Comparison of ENCODE assay signal across 24 cellular contexts in the genomic region with DNA sequence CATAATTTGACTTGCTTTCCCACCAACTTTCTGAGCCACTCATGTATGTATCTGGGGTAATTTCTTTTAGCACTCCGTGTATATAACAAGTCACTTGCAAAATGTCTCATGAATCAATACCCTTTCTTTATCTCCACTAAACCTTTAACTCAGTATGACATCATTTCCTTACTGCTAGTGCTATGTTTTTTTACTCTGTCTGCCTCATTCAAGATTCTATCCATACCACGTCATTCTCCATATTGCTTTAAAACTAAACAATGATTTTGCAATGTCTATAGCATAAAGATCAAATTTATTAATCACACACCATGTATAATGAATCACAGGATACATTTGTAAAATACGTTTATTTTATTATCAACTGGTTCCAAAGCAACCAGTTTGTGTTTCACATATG.
A peak's percentile ranks its signal among the peaks of the same experiment; 100 is the strongest.
DNase-seq lines count a peak whose midpoint lies in the region; ATAC-seq and TF ChIP-seq lines count a peak whose summit lies in the region.
"Had no signal": no experiment of that assay in that cellular context is flagged by ENCODE, and none has a peak within 500 bp of the region (broad histone marks: within the 10 kb centered on the region; RNA-seq: fewer than 3 reads in every experiment).

No MANE protein-coding gene starts in this region.

- H3K4me1 ChIP-seq in HEK293 (ENCODE audit: control insufficient read depth, insufficient read depth, low read length) (no peaks in the 10 kb centered on the region), adipocyte (ENCODE audit: control insufficient read depth, insufficient read depth, low read length) (no peaks in the 10 kb centered on the region), smooth muscle cell (ENCODE audit: low read depth) (no peaks in the 10 kb centered on the region)
- H3K4me1 ChIP-seq: gastroesophageal sphincter, prostate gland had no signal

- H4K20me1 ChIP-seq in smooth muscle cell (ENCODE audit: low read depth): no peaks in the 10 kb centered on the region

- DNase-seq in adipocyte (ENCODE audit: low read depth) (peak; percentile 11), smooth muscle cell (lab: John Stamatoyannopoulos, UW; ENCODE audit: unreplicated experiment) (no peak), SW 1271 (lab: John Stamatoyannopoulos, UW) (no peak)
- DNase-seq in stimulated activated CD8-positive, alpha-beta memory T cell treated with anti-CD3 and anti-CD28 coated beads, Interleukin-4, amount 100 ng/mL, for 48 hours: no peak
- DNase-seq: activated CD4-positive, alpha-beta T cell treated with anti-CD3 and anti-CD28 coated beads, Interleukin-2, amount 50 U/mL, for 4 hours; activated naive CD4-positive, alpha-beta T cell; activated naive CD8-positive, alpha-beta T cell treated with anti-CD3 and anti-CD28 coated beads, Interleukin-2, amount 50 U/mL, for 24 hours; GDM1; hippocampal formation; left cardiac atrium; NCI-H1048; NCI-H1694; NCI-H510A treated with DMSO at 0.1 percent for 48 hours; occipital lobe; T-helper 17 cell had no signal

- no peaks in the 10 kb centered on the region for H3F3A ChIP-seq in smooth muscle cell (ENCODE audit: low read depth)

- no peak overlapping the region for H3K4me2 ChIP-seq in smooth muscle cell
- H3K4me2 ChIP-seq: GM23338 had no signal

- CTCF ChIA-PET in HEK293 (lab: Yijun Ruan, JAX): no interaction called here

- no peaks in the 10 kb centered on the region for H3K36me3 ChIP-seq in HEK293 (ENCODE audit: control insufficient read depth in 2 of 2, insufficient read depth in 1 of 2, low read length in 2 of 2)
- H3K36me3 ChIP-seq in adipocyte (ENCODE audit: control insufficient read depth, insufficient read depth, low read length, severe bottlenecking): no peaks in the 10 kb centered on the region
- H3K36me3 ChIP-seq in smooth muscle cell (ENCODE audit: low read depth): no peaks in the 10 kb centered on the region
- H3K36me3 ChIP-seq: gastroesophageal sphincter, prostate gland had no signal

- WGBS in smooth muscle cell (ENCODE audit: low lambda C conversion rate): 48% methylated on average over 3 of the region's 3 CpGs

- no peaks in the 10 kb centered on the region for H3K79me2 ChIP-seq in smooth muscle cell (ENCODE audit: low read depth)

- POLR2A ChIA-PET in HEK293 (lab: Yijun Ruan, JAX): no interaction called here

- H3K27me3 ChIP-seq in adipocyte (replicated peaks; ENCODE audit: control insufficient read depth, insufficient read depth, low read length) (no peaks in the 10 kb centered on the region), smooth muscle cell (ENCODE audit: low read depth) (no peaks in the 10 kb centered on the region)
- H3K27me3 ChIP-seq: gastroesophageal sphincter had no signal

- H3K4me3 ChIP-seq in HEK293 (ENCODE audit: low read depth, low read length) (no peak overlapping the region), adipocyte (ENCODE audit: low read length) (no peak overlapping the region), smooth muscle cell (no peak overlapping the region)
- H3K4me3 ChIP-seq: gastroesophageal sphincter, GM23338, prostate gland had no signal

- TF ChIP-seq CTCF in HEK293 (tag by site-specific recombination; IDR thresholded peaks at IDR 0.05) (no peak), smooth muscle cell (IDR thresholded peaks at IDR 0.05; ENCODE audit: borderline replicate concordance, insufficient read depth, poor library complexity, severe bottlenecking) (no peak)

- H3K9ac ChIP-seq in adipocyte (ENCODE audit: low read length): no peak overlapping the region
- no peak overlapping the region for H3K9ac ChIP-seq in smooth muscle cell (ENCODE audit: low read depth)

- peak; percentile 38 for ATAC-seq in esophagus mucosa
- ATAC-seq in GM18858 (IDR thresholded peaks at IDR 0.05; ENCODE audit: unreplicated experiment): no peak
- ATAC-seq: activated naive CD8-positive, alpha-beta T cell treated with anti-CD3 and anti-CD28 coated beads, Interleukin-2, amount 50 U/mL, for 24 hours; gastroesophageal sphincter; GM23338; left cardiac atrium; natural killer cell treated with Interleukin-12 subunit alpha and Interleukin-12 subunit beta and Interleukin-15 and Interleukin-18, amount 100 ng/mL, for 72 hours; sciatic nerve; stimulated activated memory B cell treated with anti-CD40 and anti-IgM and Interleukin-4, amounts not matched to agents 10 μg/mL and 1 μg/mL and 100 μg/mL, for 72 hours; T-helper 17 cell had no signal

- H3K27ac ChIP-seq in HEK293 (ENCODE audit: extremely low read depth, low read depth, low read length) (no peak overlapping the region), smooth muscle cell (ENCODE audit: low read depth) (no peak overlapping the region)
- H3K27ac ChIP-seq: gastroesophageal sphincter, prostate gland had no signal

- peak overlapping the region; percentile 18 for H2AFZ ChIP-seq in smooth muscle cell (ENCODE audit: low read depth)
- H2AFZ ChIP-seq: GM23338 had no signal

- H3K9me3 ChIP-seq in HEK293 (ENCODE audit: control insufficient read depth, insufficient read depth, low read depth, low read length): no peaks in the 10 kb centered on the region
- no peaks in the 10 kb centered on the region for H3K9me3 ChIP-seq in adipocyte (ENCODE audit: control insufficient read depth, low read length)
- no peaks in the 10 kb centered on the region for H3K9me3 ChIP-seq in smooth muscle cell (replicated peaks; ENCODE audit: low read depth)
- H3K9me3 ChIP-seq: gastroesophageal sphincter, prostate gland had no signal

TF ChIP-seq in HEK293, 187 proteins besides CTCF, POLR2A, EP300 and RAD21:
- TF ChIP-seq, protein P1, sequence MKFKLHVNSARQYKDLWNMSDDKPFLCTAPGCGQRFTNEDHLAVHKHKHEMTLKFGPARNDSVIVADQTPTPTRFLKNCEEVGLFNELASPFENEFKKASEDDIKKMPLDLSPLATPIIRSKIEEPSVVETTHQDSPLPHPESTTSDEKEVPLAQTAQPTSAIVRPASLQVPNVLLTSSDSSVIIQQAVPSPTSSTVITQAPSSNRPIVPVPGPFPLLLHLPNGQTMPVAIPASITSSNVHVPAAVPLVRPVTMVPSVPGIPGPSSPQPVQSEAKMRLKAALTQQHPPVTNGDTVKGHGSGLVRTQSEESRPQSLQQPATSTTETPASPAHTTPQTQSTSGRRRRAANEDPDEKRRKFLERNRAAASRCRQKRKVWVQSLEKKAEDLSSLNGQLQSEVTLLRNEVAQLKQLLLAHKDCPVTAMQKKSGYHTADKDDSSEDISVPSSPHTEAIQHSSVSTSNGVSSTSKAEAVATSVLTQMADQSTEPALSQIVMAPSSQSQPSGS (tag by site-specific recombination; IDR thresholded peaks at IDR 0.05; ENCODE audit: low read depth): peak; percentile 82
- TF ChIP-seq ZNF629 (tag by site-specific recombination; IDR thresholded peaks at IDR 0.05): 0 out of 2 replicates have a peak, but pooled peaks have one; percentile 29
- TF ChIP-seq, protein P2, sequence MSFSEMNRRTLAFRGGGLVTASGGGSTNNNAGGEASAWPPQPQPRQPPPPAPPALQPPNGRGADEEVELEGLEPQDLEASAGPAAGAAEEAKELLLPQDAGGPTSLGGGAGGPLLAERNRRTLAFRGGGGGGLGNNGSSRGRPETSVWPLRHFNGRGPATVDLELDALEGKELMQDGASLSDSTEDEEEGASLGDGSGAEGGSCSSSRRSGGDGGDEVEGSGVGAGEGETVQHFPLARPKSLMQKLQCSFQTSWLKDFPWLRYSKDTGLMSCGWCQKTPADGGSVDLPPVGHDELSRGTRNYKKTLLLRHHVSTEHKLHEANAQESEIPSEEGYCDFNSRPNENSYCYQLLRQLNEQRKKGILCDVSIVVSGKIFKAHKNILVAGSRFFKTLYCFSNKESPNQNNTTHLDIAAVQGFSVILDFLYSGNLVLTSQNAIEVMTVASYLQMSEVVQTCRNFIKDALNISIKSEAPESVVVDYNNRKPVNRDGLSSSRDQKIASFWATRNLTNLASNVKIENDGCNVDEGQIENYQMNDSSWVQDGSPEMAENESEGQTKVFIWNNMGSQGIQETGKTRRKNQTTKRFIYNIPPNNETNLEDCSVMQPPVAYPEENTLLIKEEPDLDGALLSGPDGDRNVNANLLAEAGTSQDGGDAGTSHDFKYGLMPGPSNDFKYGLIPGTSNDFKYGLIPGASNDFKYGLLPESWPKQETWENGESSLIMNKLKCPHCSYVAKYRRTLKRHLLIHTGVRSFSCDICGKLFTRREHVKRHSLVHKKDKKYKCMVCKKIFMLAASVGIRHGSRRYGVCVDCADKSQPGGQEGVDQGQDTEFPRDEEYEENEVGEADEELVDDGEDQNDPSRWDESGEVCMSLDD (tag by site-specific recombination; IDR thresholded peaks at IDR 0.05): no peak
- TF ChIP-seq, protein P3, sequence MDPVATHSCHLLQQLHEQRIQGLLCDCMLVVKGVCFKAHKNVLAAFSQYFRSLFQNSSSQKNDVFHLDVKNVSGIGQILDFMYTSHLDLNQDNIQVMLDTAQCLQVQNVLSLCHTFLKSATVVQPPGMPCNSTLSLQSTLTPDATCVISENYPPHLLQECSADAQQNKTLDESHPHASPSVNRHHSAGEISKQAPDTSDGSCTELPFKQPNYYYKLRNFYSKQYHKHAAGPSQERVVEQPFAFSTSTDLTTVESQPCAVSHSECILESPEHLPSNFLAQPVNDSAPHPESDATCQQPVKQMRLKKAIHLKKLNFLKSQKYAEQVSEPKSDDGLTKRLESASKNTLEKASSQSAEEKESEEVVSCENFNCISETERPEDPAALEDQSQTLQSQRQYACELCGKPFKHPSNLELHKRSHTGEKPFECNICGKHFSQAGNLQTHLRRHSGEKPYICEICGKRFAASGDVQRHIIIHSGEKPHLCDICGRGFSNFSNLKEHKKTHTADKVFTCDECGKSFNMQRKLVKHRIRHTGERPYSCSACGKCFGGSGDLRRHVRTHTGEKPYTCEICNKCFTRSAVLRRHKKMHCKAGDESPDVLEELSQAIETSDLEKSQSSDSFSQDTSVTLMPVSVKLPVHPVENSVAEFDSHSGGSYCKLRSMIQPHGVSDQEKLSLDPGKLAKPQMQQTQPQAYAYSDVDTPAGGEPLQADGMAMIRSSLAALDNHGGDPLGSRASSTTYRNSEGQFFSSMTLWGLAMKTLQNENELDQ (tag by site-specific recombination; IDR thresholded peaks at IDR 0.05; ENCODE audit: low read depth): no peak
